ENCODE assay signal across 16 cellular contexts in genomic region chr3:39907981-39908380, GRCh38.
A peak's percentile ranks its signal among the peaks of the same experiment; 100 is the strongest.
DNase-seq lines count a peak whose midpoint lies in the region; ATAC-seq, FAIRE-seq and TF ChIP-seq lines count a peak whose summit lies in the region.
"Had no signal": no experiment of that assay in that cellular context is flagged by ENCODE, and none has a peak within 500 bp of the region (broad histone marks: within the 10 kb centered on the region; RNA-seq: fewer than 3 reads in every experiment).

No MANE protein-coding gene starts in this region.

- no peak for TF ChIP-seq CTCF in liver (IDR thresholded peaks at IDR 0.05; ENCODE audit: low read depth, low read length, missing input control)
- no peak for TF ChIP-seq CTCF in HepG2 (CRISPR knock-in tag; IDR thresholded peaks at IDR 0.05)
- no peak for TF ChIP-seq CTCF in astrocyte of the spinal cord (IDR thresholded peaks at IDR 0.05; ENCODE audit: low read depth, low read length)
- no peak for TF ChIP-seq CTCF in esophagus muscularis mucosa (IDR thresholded peaks at IDR 0.05)

- TF ChIP-seq RAD21 in liver (IDR thresholded peaks at IDR 0.05) = peak; percentile 41 to 52
- TF ChIP-seq RAD21 in HepG2 (CRISPR knock-in tag; IDR thresholded peaks at IDR 0.05) = no peak

- intact Hi-C loops in HepG2 (cut with micrococcal nuclease; ENCODE audit: unreplicated experiment) = no loop called here
- intact Hi-C loops in aorta (cut with DNase I) = no loop called here
- intact Hi-C loops in esophagus muscularis mucosa (cut with DNase I) = no loop called here

- H3K4me1 ChIP-seq in liver (ENCODE audit: control insufficient read depth in 4 of 4, insufficient read depth in 4 of 4, low read length in 3 of 4) = peaks cover 6 to 15% (median 7%) of the 10 kb centered on the region in 4 donors
- peaks cover 58% of the 10 kb centered on the region for H3K4me1 ChIP-seq in HepG2 (ENCODE audit: insufficient read depth, low read length)
- H3K4me1 ChIP-seq in aorta (ENCODE audit: control insufficient read depth in 1 of 2, insufficient read depth in 2 of 2, low read length in 2 of 2) = peaks cover 0 to 4% of the 10 kb centered on the region in 2 donors
- peaks cover 0 to 19% (median 12%) of the 10 kb centered on the region in 4 donors for H3K4me1 ChIP-seq in esophagus muscularis mucosa
- H3K4me1 ChIP-seq: A549 had no signal

- H4K20me1 ChIP-seq in HepG2 (ENCODE audit: insufficient read depth, low read length) = no peaks in the 10 kb centered on the region

- no peak for DNase-seq in HepG2 (ENCODE audit: low spot score)
- DNase-seq in astrocyte of the spinal cord (ENCODE audit: low read depth, low spot score) = peak; percentile 28
- peak; percentile 72 for DNase-seq in kidney tubule cell (ENCODE audit: low spot score)
- DNase-seq in aorta = peak; percentile 52 to 77
- DNase-seq in esophagus muscularis mucosa (ENCODE audit: extremely low spot score) = no peak
- DNase-seq: activated T-cell treated with anti-CD3 and anti-CD28 coated beads, Interleukin-2, amount 50 U/mL, for 48 hours; erythroblast; NCI-H2171 treated with DMSO at 0.1 percent for 48 hours had no signal

- H3K4me2 ChIP-seq in HepG2 (ENCODE audit: low read depth, low read length) = no peak overlapping the region
- H3K4me2 ChIP-seq: A549 had no signal

- no peak for FAIRE-seq in HepG2 (lab: Jason Lieb, UNC)
- FAIRE-seq: A549, bronchial epithelial cell had no signal

- CTCF ChIA-PET in HepG2 (lab: Yijun Ruan, JAX; ENCODE audit: low intra/inter-chr PET ratio, low total read pairs) = no interaction called here

- ATAC-seq in HepG2 (no peak), aorta (ENCODE audit: low FRiP score) (peak; percentile 49), GM19452 (IDR thresholded peaks at IDR 0.05; ENCODE audit: unreplicated experiment) (no peak), HG02610 (IDR thresholded peaks at IDR 0.05; ENCODE audit: unreplicated experiment) (no peak)
- ATAC-seq: A549, WTC11 had no signal

- in situ Hi-C loops in HepG2 (cut with HindIII; ENCODE audit: extremely low pct_ligation_motif_present, low pct_unique_long_range_greater_than_20kb) = no loop called here
- in situ Hi-C loops in astrocyte of the spinal cord (cut with HindIII; ENCODE audit: low sequenced_read_pairs) = no loop called here

- H3K27ac ChIP-seq in liver (ENCODE audit: low read depth in 1 of 2, low read length in 2 of 2) (no peak overlapping the region), HepG2 (ENCODE audit: extremely low read length, insufficient read depth, low read length) (no peak overlapping the region), aorta (ENCODE audit: low read depth in 1 of 2, low read length in 2 of 2) (no peak overlapping the region), esophagus muscularis mucosa (replicated peaks in 1 of 4) (no peak overlapping the region)
- H3K27ac ChIP-seq: A549, RWPE1, suprapubic skin had no signal

- H3K9ac ChIP-seq in liver (ENCODE audit: low read depth in 1 of 2, low read length in 2 of 2) (no peak overlapping the region), HepG2 (ENCODE audit: insufficient read depth, low read depth, low read length) (no peak overlapping the region)

- no peaks in the 10 kb centered on the region for H3K79me2 ChIP-seq in HepG2 (ENCODE audit: insufficient read depth, low read length)

- H3K9me3 ChIP-seq in liver (ENCODE audit: control insufficient read depth in 4 of 4, low read length in 3 of 4) (no peaks in the 10 kb centered on the region), HepG2 (ENCODE audit: low read length) (no peaks in the 10 kb centered on the region), aorta (ENCODE audit: control insufficient read depth, low read length) (no peaks in the 10 kb centered on the region), esophagus muscularis mucosa (no peaks in the 10 kb centered on the region)
- H3K9me3 ChIP-seq: A549, suprapubic skin had no signal

- TF ChIP-seq EP300 in HepG2 (IDR thresholded peaks at IDR 0.05; ENCODE audit: low read depth in 2 of 2, low read length in 2 of 2) = no peak
- no peak for TF ChIP-seq EP300 in HepG2 (CRISPR knock-in tag; IDR thresholded peaks at IDR 0.05; ENCODE audit: borderline replicate concordance)
- TF ChIP-seq EP300 in esophagus muscularis mucosa (IDR thresholded peaks at IDR 0.05) = no peak

- no TSS peak for BruUV-seq in HepG2 (replicated peaks; lab: Mats Ljungman, UMichigan)

- WGBS in liver = 63% methylated on average over 4 of the region's 4 CpGs
- 73% methylated on average over 3 of the region's 4 CpGs for WGBS in HepG2 (ENCODE audit: low lambda C conversion rate)
- WGBS in aorta, 2 donors = 76 to 87% methylated on average over 4 of the region's 4 CpGs
- 18% methylated on average over 4 of the region's 4 CpGs for WGBS in esophagus muscularis mucosa

- POLR2A ChIA-PET in HepG2 (lab: Yijun Ruan, JAX) = no interaction called here

- no peak overlapping the region for H2AFZ ChIP-seq in HepG2 (ENCODE audit: low read length)

- H3K27me3 ChIP-seq in liver (ENCODE audit: control insufficient read depth in 4 of 4, insufficient read depth in 4 of 4, low read length in 3 of 4) (no peaks in the 10 kb centered on the region), HepG2 (ENCODE audit: control insufficient read depth in 1 of 2, insufficient read depth in 2 of 2, low read length in 2 of 2) (peaks cover 0 to 1% of the 10 kb centered on the region in 2 experiments; a peak in 1 of 5 replicates), aorta (ENCODE audit: control insufficient read depth in 1 of 2, insufficient read depth in 2 of 2, low read length in 1 of 2) (no peaks in the 10 kb centered on the region), esophagus muscularis mucosa (peaks cover 0 to 3% (median 0%) of the 10 kb centered on the region in 4 donors)
- H3K27me3 ChIP-seq: suprapubic skin had no signal

- H3K4me3 ChIP-seq in liver (ENCODE audit: low read depth in 1 of 3, low read length in 3 of 3) (no peak overlapping the region), HepG2 (replicated peaks in 1 of 3; ENCODE audit: insufficient read depth in 1 of 3, low read depth in 2 of 3, low read length in 3 of 3) (no peak overlapping the region), astrocyte of the spinal cord (ENCODE audit: low read depth, low read length) (no peak overlapping the region), aorta (ENCODE audit: low read length in 2 of 2) (no peak overlapping the region), esophagus muscularis mucosa (no peak overlapping the region)
- H3K4me3 ChIP-seq: A549, suprapubic skin had no signal

- H3K36me3 ChIP-seq in liver (ENCODE audit: control insufficient read depth in 4 of 4, insufficient read depth in 3 of 4, low read depth in 1 of 4, low read length in 3 of 4) (peaks cover 0 to 3% (median 0%) of the 10 kb centered on the region in 4 donors), HepG2 (replicated peaks in 1 of 2; ENCODE audit: control insufficient read depth in 1 of 2, insufficient read depth in 2 of 2, low read length in 2 of 2) (no peaks in the 10 kb centered on the region), aorta (ENCODE audit: control insufficient read depth in 1 of 2, insufficient read depth in 2 of 2, low read length in 1 of 2) (no peaks in the 10 kb centered on the region), esophagus muscularis mucosa (no peaks in the 10 kb centered on the region)
- H3K36me3 ChIP-seq: suprapubic skin had no signal

- TF ChIP-seq POLR2A in HepG2 (IDR thresholded peaks at IDR 0.05; ENCODE audit: insufficient read depth in 1 of 2, low read depth in 2 of 2, low read length in 2 of 2) (no peak), esophagus muscularis mucosa (IDR thresholded peaks at IDR 0.05; ENCODE audit: low read depth) (no peak)

TF ChIP-seq in HepG2, 621 proteins besides CTCF, POLR2A, EP300 and RAD21:
- TF ChIP-seq ZNF10 (CRISPR knock-in tag; IDR thresholded peaks at IDR 0.05; ENCODE audit: borderline replicate concordance, low read depth) = no peak
TF ChIP-seq in HepG2: peak in this region for 0.

Comparison
In these comparisons a context has a peak if more than half of its experiments do, and no peak if none do; other contexts are left out.
1. DNase-seq: peak in astrocyte of the spinal cord (single experiment), kidney tubule cell (single experiment) and aorta (2 of 2); none in HepG2 (single experiment) and esophagus muscularis mucosa (single experiment).